In genomic region chr19:45798995-45799517, GRCh38 we compare ENCODE assay signal across 8 cellular contexts. TPM values are rescaled to one million over a fixed set of nuclear protein-coding genes. Genes with fewer than 3 reads are reported as not detected.
DNase-seq lines count a peak whose midpoint lies in the region; ATAC-seq, FAIRE-seq and TF ChIP-seq lines count a peak whose summit lies in the region.

No MANE protein-coding gene starts in this region.

- H2AFZ ChIP-seq in SU-DHL-6 (ENCODE audit: low read depth, low read length, severe bottlenecking), result no peak overlapping the region

- no peak overlapping the region for H3K4me2 ChIP-seq in SU-DHL-6 (ENCODE audit: low read depth, low read length, poor library complexity, severe bottlenecking)

- H3F3A ChIP-seq in SU-DHL-6 (ENCODE audit: insufficient read depth), result no peaks in the 10 kb centered on the region

- no peak overlapping the region for H3K27ac ChIP-seq in SU-DHL-6 (ENCODE audit: low read depth, low read length)

- H3K36me3 ChIP-seq in SU-DHL-6 (ENCODE audit: low read length), result no peaks in the 10 kb centered on the region

- H4K20me1 ChIP-seq in SU-DHL-6 (ENCODE audit: low read depth, low read length), result no peaks in the 10 kb centered on the region

- peak; percentile 60 for TF ChIP-seq CTCF in SU-DHL-6 (IDR thresholded peaks at IDR 0.05; ENCODE audit: insufficient read depth, low read length, poor library complexity, severe bottlenecking)

- no peaks in the 10 kb centered on the region for H3K9me2 ChIP-seq in SU-DHL-6 (replicated peaks; ENCODE audit: insufficient read depth, low read length)

- no peaks in the 10 kb centered on the region for H3K9me3 ChIP-seq in SU-DHL-6 (ENCODE audit: insufficient read depth, low read length)

- DNase-seq in M059J (ENCODE audit: low read depth) (peak; percentile 76), anterior cingulate cortex (lab: John Stamatoyannopoulos, UW) (peak in 32 of 58 donors; percentile 5 to 68 (median 24)), hippocampal formation (lab: John Stamatoyannopoulos, UW) (peak; percentile 19 to 70), smooth muscle cell of the brain vasculature (ENCODE audit: low read depth, low spot score) (peak; percentile 40)

- H3K79me2 ChIP-seq in SU-DHL-6 (ENCODE audit: insufficient read depth, low read length), result no peaks in the 10 kb centered on the region

- ATAC-seq in GM19351 (IDR thresholded peaks at IDR 0.05; ENCODE audit: unreplicated experiment) (no peak), HG03095 (IDR thresholded peaks at IDR 0.05; ENCODE audit: unreplicated experiment) (no peak)

- no peak overlapping the region for H3K4me3 ChIP-seq in SU-DHL-6 (ENCODE audit: insufficient read depth, low read length, poor library complexity, severe bottlenecking)

- FAIRE-seq in G401.6 (lab: Jason Lieb, UNC), result peak; percentile 93

- H3K27me3 ChIP-seq in SU-DHL-6 (ENCODE audit: low read length), result no peaks in the 10 kb centered on the region

- no peak overlapping the region for H3K9ac ChIP-seq in SU-DHL-6 (ENCODE audit: low read length)

RNA-seq across cellular contexts. Expression of gene DMWD, which starts 6.4 kb away (rescaled TPM):
- 16.0 and 38.2 TPM in 2 replicates for total RNA-seq in M059J (2014; rRNA removed; shearing (Covaris generic))

RNA-seq across cellular contexts. Expression of gene RSPH6A, which starts 16.1 kb away (rescaled TPM):
- total RNA-seq in M059J (2014; rRNA removed; shearing (Covaris generic)), result not detected in 2 replicates

RNA-seq across cellular contexts. Expression of gene DMPK, which starts 16.8 kb away (rescaled TPM):
- 22.7 and 40.4 TPM in 2 replicates for total RNA-seq in M059J (2014; rRNA removed; shearing (Covaris generic))

RNA-seq across cellular contexts. Expression of gene SIX5, which starts 30.0 kb away (rescaled TPM):
- 8.7 and 14.8 TPM in 2 replicates for total RNA-seq in M059J (2014; rRNA removed; shearing (Covaris generic))

Comparison
In these comparisons a context has a peak if more than half of its experiments do, and no peak if none do; other contexts are left out.
1. DNase-seq: peak in every context shown above with its lines; median percentile 76 in M059J; 44 in hippocampal formation; 40 in smooth muscle cell of the brain vasculature; 24 in anterior cingulate cortex.